Comparison of ENCODE assay signal across 8 cellular contexts in genomic region chr6:27145731-27146455, GRCh38.
A peak's percentile ranks its signal among the peaks of the same experiment; 100 is the strongest.
DNase-seq lines count a peak whose midpoint lies in the region; ATAC-seq and TF ChIP-seq lines count a peak whose summit lies in the region.

No MANE protein-coding gene starts in this region.

- H4K20me1 ChIP-seq in BLaER1: peaks cover 34% of the 10 kb centered on the region; the same call in 1 of the 2 replicates

- H3K9me3 ChIP-seq in BLaER1 (no peaks in the 10 kb centered on the region), SK-N-MC (ENCODE audit: low read depth, low read length) (no peaks in the 10 kb centered on the region), adrenal gland (replicated peaks in 1 of 3) (no peaks in the 10 kb centered on the region)

- H3K27ac ChIP-seq in BLaER1 (peak overlapping the region; percentile 91), SK-N-MC (peak overlapping the region; percentile 93), adrenal gland (peak overlapping the region; percentile 52 to 98 (median 87))

- ATAC-seq in GM21367 (IDR thresholded peaks at IDR 0.05; ENCODE audit: unreplicated experiment) (peak; percentile 26), left cardiac atrium (peak; percentile 80 to 83), GM19397 (IDR thresholded peaks at IDR 0.05; ENCODE audit: unreplicated experiment) (no peak)

- DNase-seq in NCI-H1105 (lab: John Stamatoyannopoulos, UW) (peak; percentile 92), SK-N-MC (ENCODE audit: low read depth, low spot score) (peak; percentile 79), adrenal gland (peak; percentile 67 to 94 (median 84)), left cardiac atrium (peak; percentile 82), putamen (ENCODE audit: low spot score) (peak; percentile 78)

- intact Hi-C loops in adrenal gland (cut with DNase I) (no loop called here), left cardiac atrium (cut with DNase I) (no loop called here)

- H3K4me3 ChIP-seq in BLaER1: peak overlapping the region; percentile 77
- H3K4me3 ChIP-seq in SK-N-MC: peak overlapping the region; percentile 74
- peak overlapping the region; percentile 28 to 72 (median 45) for H3K4me3 ChIP-seq in adrenal gland

- TF ChIP-seq POLR2A in adrenal gland (IDR thresholded peaks at IDR 0.05): peak; percentile 49 to 54

- WGBS in adrenal gland, 4 donors: 0 to 1% (median 0%) methylated on average over 23 to 25 of the region's 25 CpGs

- no peak for TF ChIP-seq CTCF in adrenal gland (IDR thresholded peaks at IDR 0.05)

- H3K27me3 ChIP-seq in BLaER1 (no peaks in the 10 kb centered on the region), adrenal gland (no peaks in the 10 kb centered on the region)

- H3K9ac ChIP-seq in BLaER1 (peak overlapping the region; percentile 96), SK-N-MC (ENCODE audit: insufficient read length) (peak overlapping the region; percentile 80)

- peak overlapping the region; percentile 93 for H3K4me2 ChIP-seq in BLaER1

- H3K36me3 ChIP-seq in BLaER1: 0 out of 2 replicates have a peak, but pooled peaks cover 3% of the 10 kb centered on the region
- H3K36me3 ChIP-seq in SK-N-MC (ENCODE audit: insufficient read depth, low read length): no peaks in the 10 kb centered on the region
- no peaks in the 10 kb centered on the region for H3K36me3 ChIP-seq in adrenal gland (replicated peaks in 1 of 2)

- peaks cover 46% of the 10 kb centered on the region for H3K4me1 ChIP-seq in BLaER1
- peaks cover 0 to 11% of the 10 kb centered on the region in 2 donors for H3K4me1 ChIP-seq in adrenal gland (replicated peaks in 1 of 2)
